2 cellular contexts compared by ENCODE assay signal in the genomic region with DNA sequence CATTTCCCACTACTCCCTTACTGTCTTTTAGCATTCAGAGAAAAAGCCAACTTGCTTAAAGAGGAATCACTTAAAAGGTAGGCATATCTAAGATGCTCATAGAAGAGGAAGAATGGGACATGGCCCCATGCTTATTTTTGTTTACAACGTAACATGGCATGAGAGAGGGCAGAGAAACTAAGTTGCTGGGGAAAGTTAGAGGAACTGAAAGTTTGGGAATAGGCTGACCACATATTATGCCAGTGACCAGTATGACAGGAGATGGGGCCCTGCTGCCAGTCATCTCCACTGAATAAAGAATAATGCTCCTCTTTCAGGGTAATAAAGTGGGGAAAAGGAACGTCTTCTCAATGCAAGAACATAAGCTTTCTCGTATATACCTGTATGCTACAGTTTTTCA.
TF ChIP-seq lines count a peak whose summit lies in the region.

No MANE protein-coding gene starts in this region.

TF ChIP-seq in SK-N-SH, 30 proteins besides CTCF, POLR2A, EP300 and RAD21 (continued from another document):
- TF ChIP-seq FOXJ3 (CRISPR knock-in tag; IDR thresholded peaks at IDR 0.05) = no peak

TF ChIP-seq in SK-N-SH treated with all-trans-retinoic acid at 6 μM for 48 hours, 23 proteins besides CTCF, POLR2A, EP300 and RAD21 (continued from another document):
- TF ChIP-seq, protein P1, sequence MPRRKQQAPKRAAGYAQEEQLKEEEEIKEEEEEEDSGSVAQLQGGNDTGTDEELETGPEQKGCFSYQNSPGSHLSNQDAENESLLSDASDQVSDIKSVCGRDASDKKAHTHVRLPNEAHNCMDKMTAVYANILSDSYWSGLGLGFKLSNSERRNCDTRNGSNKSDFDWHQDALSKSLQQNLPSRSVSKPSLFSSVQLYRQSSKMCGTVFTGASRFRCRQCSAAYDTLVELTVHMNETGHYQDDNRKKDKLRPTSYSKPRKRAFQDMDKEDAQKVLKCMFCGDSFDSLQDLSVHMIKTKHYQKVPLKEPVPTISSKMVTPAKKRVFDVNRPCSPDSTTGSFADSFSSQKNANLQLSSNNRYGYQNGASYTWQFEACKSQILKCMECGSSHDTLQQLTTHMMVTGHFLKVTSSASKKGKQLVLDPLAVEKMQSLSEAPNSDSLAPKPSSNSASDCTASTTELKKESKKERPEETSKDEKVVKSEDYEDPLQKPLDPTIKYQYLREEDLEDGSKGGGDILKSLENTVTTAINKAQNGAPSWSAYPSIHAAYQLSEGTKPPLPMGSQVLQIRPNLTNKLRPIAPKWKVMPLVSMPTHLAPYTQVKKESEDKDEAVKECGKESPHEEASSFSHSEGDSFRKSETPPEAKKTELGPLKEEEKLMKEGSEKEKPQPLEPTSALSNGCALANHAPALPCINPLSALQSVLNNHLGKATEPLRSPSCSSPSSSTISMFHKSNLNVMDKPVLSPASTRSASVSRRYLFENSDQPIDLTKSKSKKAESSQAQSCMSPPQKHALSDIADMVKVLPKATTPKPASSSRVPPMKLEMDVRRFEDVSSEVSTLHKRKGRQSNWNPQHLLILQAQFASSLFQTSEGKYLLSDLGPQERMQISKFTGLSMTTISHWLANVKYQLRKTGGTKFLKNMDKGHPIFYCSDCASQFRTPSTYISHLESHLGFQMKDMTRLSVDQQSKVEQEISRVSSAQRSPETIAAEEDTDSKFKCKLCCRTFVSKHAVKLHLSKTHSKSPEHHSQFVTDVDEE (CRISPR knock-in tag; IDR thresholded peaks at IDR 0.05) = no peak
- TF ChIP-seq, protein P2, sequence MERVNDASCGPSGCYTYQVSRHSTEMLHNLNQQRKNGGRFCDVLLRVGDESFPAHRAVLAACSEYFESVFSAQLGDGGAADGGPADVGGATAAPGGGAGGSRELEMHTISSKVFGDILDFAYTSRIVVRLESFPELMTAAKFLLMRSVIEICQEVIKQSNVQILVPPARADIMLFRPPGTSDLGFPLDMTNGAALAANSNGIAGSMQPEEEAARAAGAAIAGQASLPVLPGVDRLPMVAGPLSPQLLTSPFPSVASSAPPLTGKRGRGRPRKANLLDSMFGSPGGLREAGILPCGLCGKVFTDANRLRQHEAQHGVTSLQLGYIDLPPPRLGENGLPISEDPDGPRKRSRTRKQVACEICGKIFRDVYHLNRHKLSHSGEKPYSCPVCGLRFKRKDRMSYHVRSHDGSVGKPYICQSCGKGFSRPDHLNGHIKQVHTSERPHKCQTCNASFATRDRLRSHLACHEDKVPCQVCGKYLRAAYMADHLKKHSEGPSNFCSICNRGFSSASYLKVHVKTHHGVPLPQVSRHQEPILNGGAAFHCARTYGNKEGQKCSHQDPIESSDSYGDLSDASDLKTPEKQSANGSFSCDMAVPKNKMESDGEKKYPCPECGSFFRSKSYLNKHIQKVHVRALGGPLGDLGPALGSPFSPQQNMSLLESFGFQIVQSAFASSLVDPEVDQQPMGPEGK (CRISPR knock-in tag; IDR thresholded peaks at IDR 0.05; ENCODE audit: borderline replicate concordance) = no peak
- TF ChIP-seq, protein P3, sequence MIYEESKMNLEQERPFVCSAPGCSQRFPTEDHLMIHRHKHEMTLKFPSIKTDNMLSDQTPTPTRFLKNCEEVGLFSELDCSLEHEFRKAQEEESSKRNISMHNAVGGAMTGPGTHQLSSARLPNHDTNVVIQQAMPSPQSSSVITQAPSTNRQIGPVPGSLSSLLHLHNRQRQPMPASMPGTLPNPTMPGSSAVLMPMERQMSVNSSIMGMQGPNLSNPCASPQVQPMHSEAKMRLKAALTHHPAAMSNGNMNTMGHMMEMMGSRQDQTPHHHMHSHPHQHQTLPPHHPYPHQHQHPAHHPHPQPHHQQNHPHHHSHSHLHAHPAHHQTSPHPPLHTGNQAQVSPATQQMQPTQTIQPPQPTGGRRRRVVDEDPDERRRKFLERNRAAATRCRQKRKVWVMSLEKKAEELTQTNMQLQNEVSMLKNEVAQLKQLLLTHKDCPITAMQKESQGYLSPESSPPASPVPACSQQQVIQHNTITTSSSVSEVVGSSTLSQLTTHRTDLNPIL (CRISPR knock-in tag; IDR thresholded peaks at IDR 0.05; ENCODE audit: low read depth) = no peak
- TF ChIP-seq, protein P4, sequence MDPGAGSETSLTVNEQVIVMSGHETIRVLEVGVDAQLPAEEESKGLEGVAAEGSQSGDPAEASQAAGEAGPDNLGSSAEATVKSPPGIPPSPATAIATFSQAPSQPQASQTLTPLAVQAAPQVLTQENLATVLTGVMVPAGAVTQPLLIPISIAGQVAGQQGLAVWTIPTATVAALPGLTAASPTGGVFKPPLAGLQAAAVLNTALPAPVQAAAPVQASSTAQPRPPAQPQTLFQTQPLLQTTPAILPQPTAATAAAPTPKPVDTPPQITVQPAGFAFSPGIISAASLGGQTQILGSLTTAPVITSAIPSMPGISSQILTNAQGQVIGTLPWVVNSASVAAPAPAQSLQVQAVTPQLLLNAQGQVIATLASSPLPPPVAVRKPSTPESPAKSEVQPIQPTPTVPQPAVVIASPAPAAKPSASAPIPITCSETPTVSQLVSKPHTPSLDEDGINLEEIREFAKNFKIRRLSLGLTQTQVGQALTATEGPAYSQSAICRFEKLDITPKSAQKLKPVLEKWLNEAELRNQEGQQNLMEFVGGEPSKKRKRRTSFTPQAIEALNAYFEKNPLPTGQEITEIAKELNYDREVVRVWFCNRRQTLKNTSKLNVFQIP (CRISPR knock-in tag; IDR thresholded peaks at IDR 0.05; ENCODE audit: borderline replicate concordance, low read depth) = no peak
- TF ChIP-seq PPARA (CRISPR knock-in tag; IDR thresholded peaks at IDR 0.05; ENCODE audit: borderline replicate concordance) = no peak
- TF ChIP-seq TCF4 (CRISPR knock-in tag; IDR thresholded peaks at IDR 0.05; ENCODE audit: borderline replicate concordance) = no peak
- no peak for TF ChIP-seq ESRRG (CRISPR knock-in tag; IDR thresholded peaks at IDR 0.05)
- TF ChIP-seq ISL1 (CRISPR knock-in tag; IDR thresholded peaks at IDR 0.05) = no peak
- no peak for TF ChIP-seq ZC3H10 (CRISPR knock-in tag; IDR thresholded peaks at IDR 0.05)
- no peak for TF ChIP-seq TOX (CRISPR knock-in tag; IDR thresholded peaks at IDR 0.05; ENCODE audit: borderline replicate concordance)
- TF ChIP-seq OSR1 (CRISPR knock-in tag; IDR thresholded peaks at IDR 0.05) = no peak
- no peak for TF ChIP-seq ZNF8 (CRISPR knock-in tag; IDR thresholded peaks at IDR 0.05)
- TF ChIP-seq ZNF70 (CRISPR knock-in tag; IDR thresholded peaks at IDR 0.05) = no peak
- TF ChIP-seq, protein P5, sequence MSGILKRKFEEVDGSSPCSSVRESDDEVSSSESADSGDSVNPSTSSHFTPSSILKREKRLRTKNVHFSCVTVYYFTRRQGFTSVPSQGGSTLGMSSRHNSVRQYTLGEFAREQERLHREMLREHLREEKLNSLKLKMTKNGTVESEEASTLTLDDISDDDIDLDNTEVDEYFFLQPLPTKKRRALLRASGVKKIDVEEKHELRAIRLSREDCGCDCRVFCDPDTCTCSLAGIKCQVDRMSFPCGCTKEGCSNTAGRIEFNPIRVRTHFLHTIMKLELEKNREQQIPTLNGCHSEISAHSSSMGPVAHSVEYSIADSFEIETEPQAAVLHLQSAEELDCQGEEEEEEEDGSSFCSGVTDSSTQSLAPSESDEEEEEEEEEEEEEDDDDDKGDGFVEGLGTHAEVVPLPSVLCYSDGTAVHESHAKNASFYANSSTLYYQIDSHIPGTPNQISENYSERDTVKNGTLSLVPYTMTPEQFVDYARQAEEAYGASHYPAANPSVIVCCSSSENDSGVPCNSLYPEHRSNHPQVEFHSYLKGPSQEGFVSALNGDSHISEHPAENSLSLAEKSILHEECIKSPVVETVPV (CRISPR knock-in tag; IDR thresholded peaks at IDR 0.05) = no peak
